Comparison of ENCODE assay signal across 1 cellular context in the genomic region with DNA sequence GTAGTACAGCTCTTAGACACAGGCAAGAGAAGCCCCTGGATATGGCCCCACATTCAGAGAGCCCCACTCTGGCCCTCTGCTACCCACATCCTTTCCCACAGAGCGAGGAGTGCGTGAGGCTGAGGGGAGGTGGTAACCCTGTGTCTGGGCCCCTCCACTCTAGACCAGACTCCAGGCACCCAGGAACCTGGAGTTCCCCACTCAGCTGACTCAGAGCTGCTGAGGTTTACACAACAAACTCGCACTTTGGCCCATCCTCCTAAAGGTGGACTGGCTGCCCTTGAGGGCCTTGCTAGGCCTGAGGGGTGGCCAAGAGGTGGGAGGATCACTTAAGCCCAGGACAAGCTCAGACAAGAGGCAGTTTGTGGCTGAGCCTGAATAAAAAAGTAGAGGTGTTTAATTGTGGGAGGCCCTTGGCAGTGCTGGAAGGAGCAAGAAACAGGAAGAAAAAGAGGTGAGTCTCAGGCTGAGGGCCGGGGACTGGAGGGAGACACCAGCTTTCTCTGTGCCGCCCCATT.
TF ChIP-seq lines count a peak whose summit lies in the region.

No MANE protein-coding gene starts in this region.

TF ChIP-seq in HepG2, 621 proteins besides CTCF, POLR2A, EP300 and RAD21 (continued from another document and continues in another):
- TF ChIP-seq, protein P1, sequence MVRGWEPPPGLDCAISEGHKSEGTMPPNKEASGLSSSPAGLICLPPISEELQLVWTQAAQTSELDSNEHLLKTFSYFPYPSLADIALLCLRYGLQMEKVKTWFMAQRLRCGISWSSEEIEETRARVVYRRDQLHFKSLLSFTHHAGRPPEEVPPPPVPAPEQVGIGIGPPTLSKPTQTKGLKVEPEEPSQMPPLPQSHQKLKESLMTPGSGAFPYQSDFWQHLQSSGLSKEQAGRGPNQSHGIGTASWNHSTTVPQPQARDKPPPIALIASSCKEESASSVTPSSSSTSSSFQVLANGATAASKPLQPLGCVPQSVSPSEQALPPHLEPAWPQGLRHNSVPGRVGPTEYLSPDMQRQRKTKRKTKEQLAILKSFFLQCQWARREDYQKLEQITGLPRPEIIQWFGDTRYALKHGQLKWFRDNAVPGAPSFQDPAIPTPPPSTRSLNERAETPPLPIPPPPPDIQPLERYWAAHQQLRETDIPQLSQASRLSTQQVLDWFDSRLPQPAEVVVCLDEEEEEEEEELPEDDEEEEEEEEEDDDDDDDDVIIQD (CRISPR knock-in tag; IDR thresholded peaks at IDR 0.05; ENCODE audit: low read depth): peak; percentile 48; the same call in 1 of the 2 replicates
- TF ChIP-seq WIZ (CRISPR knock-in tag; IDR thresholded peaks at IDR 0.05) (no peak), ZNF556 (CRISPR knock-in tag; IDR thresholded peaks at IDR 0.05; ENCODE audit: borderline replicate concordance) (peak; percentile 36; the same call in 1 of the 2 replicates), GZF1 (CRISPR knock-in tag; IDR thresholded peaks at IDR 0.05) (no peak), ZFY (CRISPR knock-in tag; IDR thresholded peaks at IDR 0.05) (peak; percentile 78), KDM5B (CRISPR knock-in tag; IDR thresholded peaks at IDR 0.05; ENCODE audit: borderline replicate concordance) (no peak), ZKSCAN1 (IDR thresholded peaks at IDR 0.05; ENCODE audit: low read length) (no peak), NR1H2 (CRISPR knock-in tag; IDR thresholded peaks at IDR 0.05; ENCODE audit: borderline replicate concordance, low read depth) (no peak), MAFF (IDR thresholded peaks at IDR 0.05; ENCODE audit: low read depth, low read length) (peak; percentile 56; the same call in 1 of the 2 replicates), NCOA5 (CRISPR knock-in tag; IDR thresholded peaks at IDR 0.05) (no peak), ZNF878 (CRISPR knock-in tag; IDR thresholded peaks at IDR 0.05) (no peak), TCF7 (IDR thresholded peaks at IDR 0.05; ENCODE audit: low read depth) (0 out of 2 replicates have a peak, but pooled peaks have one; percentile 8), SP4 (CRISPR knock-in tag; IDR thresholded peaks at IDR 0.05) (no peak), TAF1 (CRISPR knock-in tag; IDR thresholded peaks at IDR 0.05) (no peak), ZNF160 (CRISPR knock-in tag; IDR thresholded peaks at IDR 0.05) (no peak), ZNF773 (CRISPR knock-in tag; IDR thresholded peaks at IDR 0.05; ENCODE audit: borderline replicate concordance) (no peak), ZNF33A (CRISPR knock-in tag; IDR thresholded peaks at IDR 0.05; ENCODE audit: borderline replicate concordance) (no peak), STAG1 (CRISPR knock-in tag; IDR thresholded peaks at IDR 0.05) (no peak), CREM (IDR thresholded peaks at IDR 0.05) (peak; percentile 37; the same call in 1 of the 2 replicates), CREM (CRISPR knock-in tag; IDR thresholded peaks at IDR 0.05) (no peak), TEAD3 (CRISPR knock-in tag; optimal IDR thresholded peaks at IDR 0.05; ENCODE audit: borderline replicate concordance) (no peak), YEATS2 (CRISPR knock-in tag; IDR thresholded peaks at IDR 0.05; ENCODE audit: borderline replicate concordance) (peak; percentile 48; the same call in 1 of the 2 replicates), ZNF136 (CRISPR knock-in tag; IDR thresholded peaks at IDR 0.05; ENCODE audit: low read depth) (no peak), KDM6A (CRISPR knock-in tag; IDR thresholded peaks at IDR 0.05; ENCODE audit: low read depth) (peak; percentile 58; the same call in 1 of the 2 replicates), ZNF382 (CRISPR knock-in tag; IDR thresholded peaks at IDR 0.05; ENCODE audit: borderline replicate concordance) (no peak), ZSCAN12 (CRISPR knock-in tag; IDR thresholded peaks at IDR 0.05) (no peak), ZNF792 (CRISPR knock-in tag; IDR thresholded peaks at IDR 0.05) (0 out of 2 replicates have a peak, but pooled peaks have one; percentile 48), SP5 (CRISPR knock-in tag; IDR thresholded peaks at IDR 0.05; ENCODE audit: borderline replicate concordance, low read depth) (0 out of 2 replicates have a peak, but pooled peaks have one; percentile 42), ZNF883 (CRISPR knock-in tag; IDR thresholded peaks at IDR 0.05; ENCODE audit: not compliant biosample characterization) (no peak), ZNF432 (CRISPR knock-in tag; IDR thresholded peaks at IDR 0.05; ENCODE audit: borderline replicate concordance) (no peak), ZNF768 (CRISPR knock-in tag; IDR thresholded peaks at IDR 0.05) (no peak), ZNF589 (CRISPR knock-in tag; conservative IDR thresholded peaks at IDR 0.05) (no peak), ZNF530 (CRISPR knock-in tag; IDR thresholded peaks at IDR 0.05; ENCODE audit: low read depth) (no peak), ZNF335 (CRISPR knock-in tag; IDR thresholded peaks at IDR 0.05) (peak; percentile 90), SMAD3 (CRISPR knock-in tag; IDR thresholded peaks at IDR 0.05) (no peak), ZNF180 (CRISPR knock-in tag; IDR thresholded peaks at IDR 0.05; ENCODE audit: borderline replicate concordance, low read depth) (no peak), ZNF644 (CRISPR knock-in tag; IDR thresholded peaks at IDR 0.05; ENCODE audit: low read depth) (peak; percentile 81), ZNF460 (CRISPR knock-in tag; IDR thresholded peaks at IDR 0.05; ENCODE audit: borderline replicate concordance) (no peak; the same call in 1 of the 2 replicates), NFRKB (IDR thresholded peaks at IDR 0.05) (no peak), ETV5 (CRISPR knock-in tag; IDR thresholded peaks at IDR 0.05; ENCODE audit: borderline replicate concordance) (no peak; the same call in 1 of the 2 replicates), FOXA3 (CRISPR knock-in tag; IDR thresholded peaks at IDR 0.05) (peak; percentile 70)
- TF ChIP-seq, protein P2, sequence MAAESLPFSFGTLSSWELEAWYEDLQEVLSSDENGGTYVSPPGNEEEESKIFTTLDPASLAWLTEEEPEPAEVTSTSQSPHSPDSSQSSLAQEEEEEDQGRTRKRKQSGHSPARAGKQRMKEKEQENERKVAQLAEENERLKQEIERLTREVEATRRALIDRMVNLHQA (CRISPR knock-in tag; IDR thresholded peaks at IDR 0.05): no peak
- TF ChIP-seq, protein P3, sequence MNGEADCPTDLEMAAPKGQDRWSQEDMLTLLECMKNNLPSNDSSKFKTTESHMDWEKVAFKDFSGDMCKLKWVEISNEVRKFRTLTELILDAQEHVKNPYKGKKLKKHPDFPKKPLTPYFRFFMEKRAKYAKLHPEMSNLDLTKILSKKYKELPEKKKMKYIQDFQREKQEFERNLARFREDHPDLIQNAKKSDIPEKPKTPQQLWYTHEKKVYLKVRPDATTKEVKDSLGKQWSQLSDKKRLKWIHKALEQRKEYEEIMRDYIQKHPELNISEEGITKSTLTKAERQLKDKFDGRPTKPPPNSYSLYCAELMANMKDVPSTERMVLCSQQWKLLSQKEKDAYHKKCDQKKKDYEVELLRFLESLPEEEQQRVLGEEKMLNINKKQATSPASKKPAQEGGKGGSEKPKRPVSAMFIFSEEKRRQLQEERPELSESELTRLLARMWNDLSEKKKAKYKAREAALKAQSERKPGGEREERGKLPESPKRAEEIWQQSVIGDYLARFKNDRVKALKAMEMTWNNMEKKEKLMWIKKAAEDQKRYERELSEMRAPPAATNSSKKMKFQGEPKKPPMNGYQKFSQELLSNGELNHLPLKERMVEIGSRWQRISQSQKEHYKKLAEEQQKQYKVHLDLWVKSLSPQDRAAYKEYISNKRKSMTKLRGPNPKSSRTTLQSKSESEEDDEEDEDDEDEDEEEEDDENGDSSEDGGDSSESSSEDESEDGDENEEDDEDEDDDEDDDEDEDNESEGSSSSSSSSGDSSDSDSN (CRISPR knock-in tag; IDR thresholded peaks at IDR 0.05): 0 out of 2 replicates have a peak, but pooled peaks have one; percentile 35
- TF ChIP-seq, protein P4, sequence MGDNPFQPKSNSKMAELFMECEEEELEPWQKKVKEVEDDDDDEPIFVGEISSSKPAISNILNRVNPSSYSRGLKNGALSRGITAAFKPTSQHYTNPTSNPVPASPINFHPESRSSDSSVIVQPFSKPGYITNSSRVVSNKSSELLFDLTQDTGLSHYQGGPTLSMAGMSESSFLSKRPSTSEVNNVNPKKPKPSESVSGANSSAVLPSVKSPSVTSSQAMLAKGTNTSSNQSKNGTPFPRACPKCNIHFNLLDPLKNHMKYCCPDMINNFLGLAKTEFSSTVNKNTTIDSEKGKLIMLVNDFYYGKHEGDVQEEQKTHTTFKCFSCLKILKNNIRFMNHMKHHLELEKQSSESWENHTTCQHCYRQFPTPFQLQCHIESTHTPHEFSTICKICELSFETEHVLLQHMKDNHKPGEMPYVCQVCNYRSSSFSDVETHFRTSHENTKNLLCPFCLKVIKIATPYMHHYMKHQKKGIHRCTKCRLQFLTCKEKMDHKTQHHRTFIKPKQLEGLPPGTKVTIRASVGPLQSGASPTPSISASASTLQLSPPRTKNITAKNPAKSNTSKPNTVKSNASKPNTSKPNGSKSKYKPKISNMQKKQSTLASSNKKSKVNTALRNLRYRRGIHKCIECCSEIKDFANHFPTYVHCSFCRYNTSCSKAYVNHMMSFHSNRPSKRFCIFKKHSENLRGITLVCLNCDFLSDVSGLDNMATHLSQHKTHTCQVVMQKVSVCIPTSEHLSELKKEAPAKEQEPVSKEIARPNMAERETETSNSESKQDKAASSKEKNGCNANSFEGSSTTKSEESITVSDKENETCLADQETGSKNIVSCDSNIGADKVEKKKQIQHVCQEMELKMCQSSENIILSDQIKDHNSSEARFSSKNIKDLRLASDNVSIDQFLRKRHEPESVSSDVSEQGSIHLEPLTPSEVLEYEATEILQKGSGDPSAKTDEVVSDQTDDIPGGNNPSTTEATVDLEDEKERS (CRISPR knock-in tag; IDR thresholded peaks at IDR 0.05): 0 out of 2 replicates have a peak, but pooled peaks have one; percentile 49
- TF ChIP-seq, protein P5, sequence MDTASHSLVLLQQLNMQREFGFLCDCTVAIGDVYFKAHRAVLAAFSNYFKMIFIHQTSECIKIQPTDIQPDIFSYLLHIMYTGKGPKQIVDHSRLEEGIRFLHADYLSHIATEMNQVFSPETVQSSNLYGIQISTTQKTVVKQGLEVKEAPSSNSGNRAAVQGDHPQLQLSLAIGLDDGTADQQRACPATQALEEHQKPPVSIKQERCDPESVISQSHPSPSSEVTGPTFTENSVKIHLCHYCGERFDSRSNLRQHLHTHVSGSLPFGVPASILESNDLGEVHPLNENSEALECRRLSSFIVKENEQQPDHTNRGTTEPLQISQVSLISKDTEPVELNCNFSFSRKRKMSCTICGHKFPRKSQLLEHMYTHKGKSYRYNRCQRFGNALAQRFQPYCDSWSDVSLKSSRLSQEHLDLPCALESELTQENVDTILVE (CRISPR knock-in tag; IDR thresholded peaks at IDR 0.05): no peak
- TF ChIP-seq, protein P6, sequence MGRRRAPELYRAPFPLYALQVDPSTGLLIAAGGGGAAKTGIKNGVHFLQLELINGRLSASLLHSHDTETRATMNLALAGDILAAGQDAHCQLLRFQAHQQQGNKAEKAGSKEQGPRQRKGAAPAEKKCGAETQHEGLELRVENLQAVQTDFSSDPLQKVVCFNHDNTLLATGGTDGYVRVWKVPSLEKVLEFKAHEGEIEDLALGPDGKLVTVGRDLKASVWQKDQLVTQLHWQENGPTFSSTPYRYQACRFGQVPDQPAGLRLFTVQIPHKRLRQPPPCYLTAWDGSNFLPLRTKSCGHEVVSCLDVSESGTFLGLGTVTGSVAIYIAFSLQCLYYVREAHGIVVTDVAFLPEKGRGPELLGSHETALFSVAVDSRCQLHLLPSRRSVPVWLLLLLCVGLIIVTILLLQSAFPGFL (CRISPR knock-in tag; IDR thresholded peaks at IDR 0.05): no peak
- TF ChIP-seq, protein P7, sequence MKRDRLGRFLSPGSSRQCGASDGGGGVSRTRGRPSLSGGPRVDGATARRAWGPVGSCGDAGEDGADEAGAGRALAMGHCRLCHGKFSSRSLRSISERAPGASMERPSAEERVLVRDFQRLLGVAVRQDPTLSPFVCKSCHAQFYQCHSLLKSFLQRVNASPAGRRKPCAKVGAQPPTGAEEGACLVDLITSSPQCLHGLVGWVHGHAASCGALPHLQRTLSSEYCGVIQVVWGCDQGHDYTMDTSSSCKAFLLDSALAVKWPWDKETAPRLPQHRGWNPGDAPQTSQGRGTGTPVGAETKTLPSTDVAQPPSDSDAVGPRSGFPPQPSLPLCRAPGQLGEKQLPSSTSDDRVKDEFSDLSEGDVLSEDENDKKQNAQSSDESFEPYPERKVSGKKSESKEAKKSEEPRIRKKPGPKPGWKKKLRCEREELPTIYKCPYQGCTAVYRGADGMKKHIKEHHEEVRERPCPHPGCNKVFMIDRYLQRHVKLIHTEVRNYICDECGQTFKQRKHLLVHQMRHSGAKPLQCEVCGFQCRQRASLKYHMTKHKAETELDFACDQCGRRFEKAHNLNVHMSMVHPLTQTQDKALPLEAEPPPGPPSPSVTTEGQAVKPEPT (CRISPR knock-in tag; IDR thresholded peaks at IDR 0.05; ENCODE audit: low read depth): peak; percentile 99
- TF ChIP-seq, protein P8, sequence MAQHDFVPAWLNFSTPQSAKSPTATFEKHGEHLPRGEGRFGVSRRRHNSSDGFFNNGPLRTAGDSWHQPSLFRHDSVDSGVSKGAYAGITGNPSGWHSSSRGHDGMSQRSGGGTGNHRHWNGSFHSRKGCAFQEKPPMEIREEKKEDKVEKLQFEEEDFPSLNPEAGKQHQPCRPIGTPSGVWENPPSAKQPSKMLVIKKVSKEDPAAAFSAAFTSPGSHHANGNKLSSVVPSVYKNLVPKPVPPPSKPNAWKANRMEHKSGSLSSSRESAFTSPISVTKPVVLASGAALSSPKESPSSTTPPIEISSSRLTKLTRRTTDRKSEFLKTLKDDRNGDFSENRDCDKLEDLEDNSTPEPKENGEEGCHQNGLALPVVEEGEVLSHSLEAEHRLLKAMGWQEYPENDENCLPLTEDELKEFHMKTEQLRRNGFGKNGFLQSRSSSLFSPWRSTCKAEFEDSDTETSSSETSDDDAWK (CRISPR knock-in tag; IDR thresholded peaks at IDR 0.05): no peak
- TF ChIP-seq, protein P9, sequence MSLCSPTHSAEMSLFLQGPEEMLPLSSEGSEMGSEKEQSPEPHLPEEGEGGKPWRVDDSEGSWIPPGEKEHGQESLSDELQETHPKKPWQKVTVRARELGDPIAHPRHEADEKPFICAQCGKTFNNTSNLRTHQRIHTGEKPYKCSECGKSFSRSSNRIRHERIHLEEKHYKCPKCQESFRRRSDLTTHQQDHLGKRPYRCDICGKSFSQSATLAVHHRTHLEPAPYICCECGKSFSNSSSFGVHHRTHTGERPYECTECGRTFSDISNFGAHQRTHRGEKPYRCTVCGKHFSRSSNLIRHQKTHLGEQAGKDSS (CRISPR knock-in tag; IDR thresholded peaks at IDR 0.05; ENCODE audit: borderline replicate concordance, low read depth): no peak
